8 cellular contexts compared by ENCODE assay signal in the genomic region with DNA sequence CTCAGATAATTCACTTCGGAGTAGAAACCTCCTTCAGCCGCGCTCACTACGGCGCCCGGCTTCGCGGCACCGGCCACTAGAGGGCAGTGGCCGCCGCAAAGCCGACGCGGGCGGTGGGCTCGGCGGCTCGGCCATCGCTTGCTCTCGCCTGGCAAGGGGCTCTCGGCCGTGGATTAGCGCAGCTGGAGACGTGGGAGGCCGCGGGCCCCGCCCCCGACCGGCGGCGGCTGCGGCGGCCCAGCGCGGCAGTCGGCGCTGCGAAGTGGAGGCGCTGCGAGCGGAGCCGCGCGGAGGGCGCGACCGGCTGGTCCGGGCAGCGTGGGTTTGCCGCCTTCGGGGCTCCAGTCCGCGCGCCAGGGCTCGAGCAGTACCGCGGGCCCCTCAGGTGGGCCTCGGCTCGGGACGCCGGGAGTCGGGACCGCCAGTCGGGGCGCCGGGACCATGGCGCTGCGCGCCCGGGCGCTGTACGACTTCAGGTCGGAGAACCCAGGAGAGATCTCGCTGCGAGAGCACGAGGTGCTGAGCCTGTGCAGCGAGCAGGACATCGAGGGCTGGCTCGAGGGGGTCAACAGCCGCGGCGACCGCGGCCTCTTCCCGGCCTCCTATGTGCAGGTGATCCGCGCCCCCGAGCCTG. TPM values are rescaled to one million over a fixed set of nuclear protein-coding genes. Genes with fewer than 3 reads are reported as not detected.
DNase-seq lines count a peak whose midpoint lies in the region; ATAC-seq lines count a peak whose summit lies in the region.

A gene with protein sequence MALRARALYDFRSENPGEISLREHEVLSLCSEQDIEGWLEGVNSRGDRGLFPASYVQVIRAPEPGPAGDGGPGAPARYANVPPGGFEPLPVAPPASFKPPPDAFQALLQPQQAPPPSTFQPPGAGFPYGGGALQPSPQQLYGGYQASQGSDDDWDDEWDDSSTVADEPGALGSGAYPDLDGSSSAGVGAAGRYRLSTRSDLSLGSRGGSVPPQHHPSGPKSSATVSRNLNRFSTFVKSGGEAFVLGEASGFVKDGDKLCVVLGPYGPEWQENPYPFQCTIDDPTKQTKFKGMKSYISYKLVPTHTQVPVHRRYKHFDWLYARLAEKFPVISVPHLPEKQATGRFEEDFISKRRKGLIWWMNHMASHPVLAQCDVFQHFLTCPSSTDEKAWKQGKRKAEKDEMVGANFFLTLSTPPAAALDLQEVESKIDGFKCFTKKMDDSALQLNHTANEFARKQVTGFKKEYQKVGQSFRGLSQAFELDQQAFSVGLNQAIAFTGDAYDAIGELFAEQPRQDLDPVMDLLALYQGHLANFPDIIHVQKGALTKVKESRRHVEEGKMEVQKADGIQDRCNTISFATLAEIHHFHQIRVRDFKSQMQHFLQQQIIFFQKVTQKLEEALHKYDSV (plus strand): TSS at position 248 of the 634 bp plus-strand sequence. CDS start 194 bp downstream, at position 442.

- no peaks in the 10 kb centered on the region for H3K27me3 ChIP-seq in endocrine pancreas (ENCODE audit: control insufficient read depth, insufficient read depth, low read length)

- H3K36me3 ChIP-seq in endocrine pancreas (ENCODE audit: control insufficient read depth, insufficient read depth, low read length), result no peaks in the 10 kb centered on the region
- H3K36me3 ChIP-seq in mesodermal cell (ENCODE audit: control insufficient read depth, insufficient read depth, low read length), result peaks cover 17% of the 10 kb centered on the region

- DNase-seq in COLO829 (ENCODE audit: low spot score) (peak; percentile 68), HS-5 (ENCODE audit: low read depth) (peak; percentile 48), NOMO-1 treated with DMSO at 0.1 percent for 48 hours (lab: John Stamatoyannopoulos, UW; ENCODE audit: unreplicated experiment) (peak; percentile 90)
- peak; percentile 49 to 81 (median 67) for DNase-seq in activated CD8-positive, alpha-beta memory T cell treated with anti-CD3 and anti-CD28 coated beads for 48 hours (ENCODE audit: low read depth in 2 of 3, low spot score in 2 of 3)
- peak; percentile 71 for DNase-seq in stimulated activated CD8-positive, alpha-beta memory T cell treated with anti-CD3 and anti-CD28 coated beads, Interleukin-15, amount 100 ng/mL, for 24 hours (ENCODE audit: low read depth)

- H3K9me3 ChIP-seq in endocrine pancreas (ENCODE audit: control insufficient read depth, low read length), result no peaks in the 10 kb centered on the region
- H3K9me3 ChIP-seq in mesodermal cell (ENCODE audit: control insufficient read depth, low read length), result no peaks in the 10 kb centered on the region

- H3K4me3 ChIP-seq in endocrine pancreas (ENCODE audit: control insufficient read depth, insufficient read depth, low read length) (peak within 1 kb of the TSS; percentile 70), mesodermal cell (ENCODE audit: extremely low read depth, insufficient read depth, low read length, poor library complexity, severe bottlenecking) (peak within 1 kb of the TSS; percentile 75)

- WGBS in mesodermal cell (ENCODE audit: insufficient coverage in 2 of 2), 2 experiments, result 0 to 1% methylated on average over 75 to 76 of the region's 88 CpGs

- H3K4me1 ChIP-seq in endocrine pancreas (ENCODE audit: control insufficient read depth, insufficient read depth, low read length) (peaks cover 3% of the 10 kb centered on the region), mesodermal cell (ENCODE audit: control insufficient read depth, insufficient read depth, low read length, poor library complexity, severe bottlenecking) (peaks cover 6% of the 10 kb centered on the region)

- H3K27ac ChIP-seq in mesodermal cell (ENCODE audit: low read depth, low read length, severe bottlenecking), result peak within 1 kb of the TSS; percentile 72

- ATAC-seq in GM19468 (IDR thresholded peaks at IDR 0.05; ENCODE audit: extremely low read depth, unreplicated experiment), result peak; percentile 94

- H3K9ac ChIP-seq in endocrine pancreas (ENCODE audit: control insufficient read depth, insufficient read depth, low read length), result peak within 1 kb of the TSS; percentile 40

RNA-seq across cellular contexts. Expression of the gene that starts here (rescaled TPM):
- 17.7 TPM for polyA plus RNA-seq in mesodermal cell (2013, experiment 1 of 2)
- 16.9 TPM for polyA plus RNA-seq in mesodermal cell (2013, experiment 2 of 2)

Comparison
In these comparisons a context has a peak if more than half of its experiments do, and no peak if none do; other contexts are left out.
1. Peak in every context shown above with its lines: DNase-seq, ATAC-seq, H3K4me3 ChIP-seq and H3K27ac ChIP-seq.